1 cellular context compared by ENCODE assay signal in the genomic region with DNA sequence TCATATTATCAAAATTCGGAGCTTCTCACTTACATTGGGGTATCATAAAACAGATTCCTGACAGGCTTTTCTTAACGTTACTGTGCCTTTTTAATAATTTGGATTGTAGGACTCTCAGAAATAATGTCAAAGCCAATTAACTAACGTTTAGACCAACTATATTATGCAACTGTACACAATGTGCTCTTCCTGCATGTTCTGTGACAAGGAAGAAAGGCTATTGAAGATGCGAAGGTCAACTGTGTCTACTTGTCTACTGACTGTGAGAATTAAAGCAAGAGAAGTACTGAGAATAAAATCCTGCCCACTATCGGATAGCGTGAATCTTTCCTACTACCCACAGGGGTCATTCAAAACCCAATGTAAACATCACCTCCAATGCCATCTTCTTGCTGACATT.
A peak's percentile ranks its signal among the peaks of the same experiment; 100 is the strongest.
TF ChIP-seq lines count a peak whose summit lies in the region.

No MANE protein-coding gene starts in this region.

TF ChIP-seq in HepG2, 621 proteins besides CTCF, POLR2A, EP300 and RAD21 (continued from another document):
- TF ChIP-seq, protein P1, sequence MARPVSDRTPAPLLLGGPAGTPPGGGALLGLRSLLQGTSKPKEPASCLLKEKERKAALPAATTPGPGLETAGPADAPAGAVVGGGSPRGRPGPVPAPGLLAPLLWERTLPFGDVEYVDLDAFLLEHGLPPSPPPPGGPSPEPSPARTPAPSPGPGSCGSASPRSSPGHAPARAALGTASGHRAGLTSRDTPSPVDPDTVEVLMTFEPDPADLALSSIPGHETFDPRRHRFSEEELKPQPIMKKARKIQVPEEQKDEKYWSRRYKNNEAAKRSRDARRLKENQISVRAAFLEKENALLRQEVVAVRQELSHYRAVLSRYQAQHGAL (CRISPR knock-in tag; IDR thresholded peaks at IDR 0.05; ENCODE audit: not compliant biosample characterization) = no peak
- TF ChIP-seq ZNF800 (CRISPR knock-in tag; IDR thresholded peaks at IDR 0.05) = no peak
- no peak for TF ChIP-seq EZH2 (conservative IDR thresholded peaks at IDR 0.05; ENCODE audit: low read depth, low read length)
- TF ChIP-seq FOXA3 (CRISPR knock-in tag; IDR thresholded peaks at IDR 0.05) = peak; percentile 59; the same call in 1 of the 2 replicates
- no peak for TF ChIP-seq ERF (CRISPR knock-in tag; IDR thresholded peaks at IDR 0.05)
- TF ChIP-seq ZNF616 (CRISPR knock-in tag; IDR thresholded peaks at IDR 0.05; ENCODE audit: low read depth) = no peak
- no peak for TF ChIP-seq TBL1XR1 (IDR thresholded peaks at IDR 0.05; ENCODE audit: borderline replicate concordance, low read length, partially characterized antibody)
- TF ChIP-seq ZFP62 (CRISPR knock-in tag; IDR thresholded peaks at IDR 0.05) = no peak
- 0 out of 2 replicates have a peak, but pooled peaks have one; percentile 13 for TF ChIP-seq ELF3 (CRISPR knock-in tag; IDR thresholded peaks at IDR 0.05)
- TF ChIP-seq ATF4 (CRISPR knock-in tag; IDR thresholded peaks at IDR 0.05) = no peak
TF ChIP-seq in HepG2: peak in this region for 9.
